ENCODE assay signal across 14 cellular contexts in genomic region chr16:66554492-66554891, GRCh38. TPM values are rescaled to one million over a fixed set of nuclear protein-coding genes. Genes with fewer than 3 reads are reported as not detected.
DNase-seq lines count a peak whose midpoint lies in the region; TF ChIP-seq lines count a peak whose summit lies in the region.
"Had no signal": no experiment of that assay in that cellular context is flagged by ENCODE, and none has a peak within 500 bp of the region (broad histone marks: within the 10 kb centered on the region; RNA-seq: fewer than 3 reads in every experiment).

No MANE protein-coding gene starts in this region.

- no peak overlapping the region for H2AFZ ChIP-seq in parathyroid adenoma

- H3K4me3 Mint-ChIP-seq in activated T-cell treated with anti-CD3 and anti-CD28 coated beads, Interleukin-2, amount 50 U/mL, for 24 hours, result peak overlapping the region; percentile 90
- peak overlapping the region; percentile 99 for H3K4me3 Mint-ChIP-seq in activated T-helper 1 cell treated with anti-CD3 and anti-CD28 coated beads, Interleukin-12 subunit alpha, Interleukin-12 subunit beta, Interleukin-2, Interleukin-4 antibody, amounts not matched to agents 30 ng/mL and 10 ng/mL and 1 ng/mL, durations not matched to agents 14 hours and 24 hours and 36 hours

- intact Hi-C loops in activated T-helper 1 cell treated with anti-CD3 and anti-CD28 coated beads, Interleukin-12 subunit alpha, Interleukin-12 subunit beta, Interleukin-2, Interleukin-4 antibody, amounts not matched to agents 30 ng/mL and 10 ng/mL and 1 ng/mL, durations not matched to agents 14 hours and 24 hours and 36 hours (cut with micrococcal nuclease), result loop anchor here (5.0 kb wide), 1 partner anchor 318 kb away; no protein-coding TSS in a partner anchor

- DNase-seq in activated T-cell treated with anti-CD3 and anti-CD28 coated beads, Interleukin-2, amount 50 U/mL, for 24 hours, result no peak
- no peak for DNase-seq in activated T-cell treated with anti-CD3 and anti-CD28 coated beads for 4 hours
- DNase-seq in activated T-helper 1 cell treated with anti-CD3 and anti-CD28 coated beads, Interleukin-12 subunit alpha, Interleukin-12 subunit beta, Interleukin-2, Interleukin-4 antibody, amounts not matched to agents 30 ng/mL and 10 ng/mL and 1 ng/mL, durations not matched to agents 14 hours and 24 hours and 36 hours (ENCODE audit: low spot score), result no peak
- no peak for DNase-seq in NCI-H82 (lab: John Stamatoyannopoulos, UW)
- no peak for DNase-seq in putamen (ENCODE audit: low spot score)
- DNase-seq: aorta, dorsolateral prefrontal cortex, foreskin keratinocyte, NCI-H1105 treated with DMSO at 0.1 percent for 48 hours, RPMI8226, T1000 had no signal

- H3K27me3 ChIP-seq in parathyroid adenoma (ENCODE audit: control insufficient read depth, insufficient read depth, low read length), result no peaks in the 10 kb centered on the region
- H3K27me3 ChIP-seq: dorsolateral prefrontal cortex, foreskin keratinocyte had no signal

- peaks cover 9% of the 10 kb centered on the region for H3K4me1 ChIP-seq in parathyroid adenoma
- H3K4me1 ChIP-seq: foreskin keratinocyte had no signal

- H3K9me3 ChIP-seq in parathyroid adenoma (ENCODE audit: control insufficient read depth, low read length), result no peaks in the 10 kb centered on the region

- H3K27me3 Mint-ChIP-seq in activated T-cell treated with anti-CD3 and anti-CD28 coated beads, Interleukin-2, amount 50 U/mL, for 24 hours, result no peaks in the 10 kb centered on the region
- H3K27me3 Mint-ChIP-seq in activated T-helper 1 cell treated with anti-CD3 and anti-CD28 coated beads, Interleukin-12 subunit alpha, Interleukin-12 subunit beta, Interleukin-2, Interleukin-4 antibody, amounts not matched to agents 30 ng/mL and 10 ng/mL and 1 ng/mL, durations not matched to agents 14 hours and 24 hours and 36 hours (ENCODE audit: insufficient read depth), result peaks cover 2% of the 10 kb centered on the region
- H3K27me3 Mint-ChIP-seq: progenitor cell of endocrine pancreas had no signal

- no peak overlapping the region for H3K27ac ChIP-seq in parathyroid adenoma
- H3K27ac ChIP-seq: dorsolateral prefrontal cortex, foreskin keratinocyte had no signal

- H3K79me2 ChIP-seq in parathyroid adenoma, result peaks cover 6% of the 10 kb centered on the region

- peak overlapping the region; percentile 98 for H3K27ac Mint-ChIP-seq in activated T-cell treated with anti-CD3 and anti-CD28 coated beads, Interleukin-2, amount 50 U/mL, for 24 hours
- H3K27ac Mint-ChIP-seq in activated T-helper 1 cell treated with anti-CD3 and anti-CD28 coated beads, Interleukin-12 subunit alpha, Interleukin-12 subunit beta, Interleukin-2, Interleukin-4 antibody, amounts not matched to agents 30 ng/mL and 10 ng/mL and 1 ng/mL, durations not matched to agents 14 hours and 24 hours and 36 hours, result peak overlapping the region; percentile 49
- H3K27ac Mint-ChIP-seq: progenitor cell of endocrine pancreas had no signal

- H3K36me3 ChIP-seq in parathyroid adenoma (ENCODE audit: control insufficient read depth, insufficient read depth, low read length), result no peaks in the 10 kb centered on the region

- H3K9ac ChIP-seq in parathyroid adenoma, result no peak overlapping the region

- peaks cover 67% of the 10 kb centered on the region for H3K36me3 Mint-ChIP-seq in activated T-cell treated with anti-CD3 and anti-CD28 coated beads, Interleukin-2, amount 50 U/mL, for 24 hours (ENCODE audit: low read depth)
- H3K36me3 Mint-ChIP-seq in activated T-helper 1 cell treated with anti-CD3 and anti-CD28 coated beads, Interleukin-12 subunit alpha, Interleukin-12 subunit beta, Interleukin-2, Interleukin-4 antibody, amounts not matched to agents 30 ng/mL and 10 ng/mL and 1 ng/mL, durations not matched to agents 14 hours and 24 hours and 36 hours (ENCODE audit: low read depth), result peaks cover 50% of the 10 kb centered on the region

- no peaks in the 10 kb centered on the region for H3K9me3 Mint-ChIP-seq in activated T-cell treated with anti-CD3 and anti-CD28 coated beads, Interleukin-2, amount 50 U/mL, for 24 hours
- no peaks in the 10 kb centered on the region for H3K9me3 Mint-ChIP-seq in activated T-helper 1 cell treated with anti-CD3 and anti-CD28 coated beads, Interleukin-12 subunit alpha, Interleukin-12 subunit beta, Interleukin-2, Interleukin-4 antibody, amounts not matched to agents 30 ng/mL and 10 ng/mL and 1 ng/mL, durations not matched to agents 14 hours and 24 hours and 36 hours

- H3K4me3 ChIP-seq in parathyroid adenoma (ENCODE audit: low read depth, low read length), result peak overlapping the region; percentile 25

- no peak for TF ChIP-seq CTCF in parathyroid adenoma (IDR thresholded peaks at IDR 0.05)

- peak overlapping the region; percentile 76 for H3K4me2 ChIP-seq in parathyroid adenoma (ENCODE audit: low read length)

- peaks cover 79% of the 10 kb centered on the region for H3K4me1 Mint-ChIP-seq in activated T-cell treated with anti-CD3 and anti-CD28 coated beads, Interleukin-2, amount 50 U/mL, for 24 hours (ENCODE audit: low read depth)
- H3K4me1 Mint-ChIP-seq in activated T-helper 1 cell treated with anti-CD3 and anti-CD28 coated beads, Interleukin-12 subunit alpha, Interleukin-12 subunit beta, Interleukin-2, Interleukin-4 antibody, amounts not matched to agents 30 ng/mL and 10 ng/mL and 1 ng/mL, durations not matched to agents 14 hours and 24 hours and 36 hours (ENCODE audit: low read depth), result peaks cover 82% of the 10 kb centered on the region

RNA-seq across cellular contexts. Expression of gene CKLF, which starts 2.1 kb away (rescaled TPM):
- 153 and 159 TPM in 2 replicates for total RNA-seq in activated T-helper 1 cell treated with anti-CD3 and anti-CD28 coated beads, Interleukin-12 subunit alpha, Interleukin-12 subunit beta, Interleukin-2, Interleukin-4 antibody, amounts not matched to agents 30 ng/mL and 10 ng/mL and 1 ng/mL, durations not matched to agents 14 hours and 24 hours and 36 hours

RNA-seq across cellular contexts. Expression of gene TK2, which starts 4.6 kb away (rescaled TPM):
- 7.3 and 8.4 TPM in 2 replicates for total RNA-seq in activated T-helper 1 cell treated with anti-CD3 and anti-CD28 coated beads, Interleukin-12 subunit alpha, Interleukin-12 subunit beta, Interleukin-2, Interleukin-4 antibody, amounts not matched to agents 30 ng/mL and 10 ng/mL and 1 ng/mL, durations not matched to agents 14 hours and 24 hours and 36 hours

RNA-seq across cellular contexts. Expression of gene CMTM1, which starts 11.7 kb away (rescaled TPM):
- 12.5 and 13.9 TPM in 2 replicates for total RNA-seq in activated T-helper 1 cell treated with anti-CD3 and anti-CD28 coated beads, Interleukin-12 subunit alpha, Interleukin-12 subunit beta, Interleukin-2, Interleukin-4 antibody, amounts not matched to agents 30 ng/mL and 10 ng/mL and 1 ng/mL, durations not matched to agents 14 hours and 24 hours and 36 hours

RNA-seq across cellular contexts. Expression of gene CMTM2, which starts 24.8 kb away (rescaled TPM):
- 0.80 and 1.2 TPM in 2 replicates for total RNA-seq in activated T-helper 1 cell treated with anti-CD3 and anti-CD28 coated beads, Interleukin-12 subunit alpha, Interleukin-12 subunit beta, Interleukin-2, Interleukin-4 antibody, amounts not matched to agents 30 ng/mL and 10 ng/mL and 1 ng/mL, durations not matched to agents 14 hours and 24 hours and 36 hours
- total RNA-seq: foreskin keratinocyte, NCI-H460, progenitor cell of endocrine pancreas had no signal

RNA-seq across cellular contexts. Expression of gene CMTM3, which starts 50.0 kb away (rescaled TPM):
- total RNA-seq in activated T-helper 1 cell treated with anti-CD3 and anti-CD28 coated beads, Interleukin-12 subunit alpha, Interleukin-12 subunit beta, Interleukin-2, Interleukin-4 antibody, amounts not matched to agents 30 ng/mL and 10 ng/mL and 1 ng/mL, durations not matched to agents 14 hours and 24 hours and 36 hours, result 93.1 and 94.1 TPM in 2 replicates
